20 cellular contexts compared by ENCODE assay signal in genomic region chr4:98433608-98434198, GRCh38.
"Had no signal": no experiment of that assay in that cellular context is flagged by ENCODE, and none has a peak within 500 bp of the region (broad histone marks: within the 10 kb centered on the region; RNA-seq: fewer than 3 reads in every experiment).

No MANE protein-coding gene starts in this region.

- H3K4me2 ChIP-seq: smooth muscle cell had no signal

- H3K9me3 ChIP-seq: colonic mucosa, esophagus squamous epithelium, right lobe of liver, transverse colon had no signal

- H3K4me1 ChIP-seq: colonic mucosa, right lobe of liver, transverse colon had no signal

- DNase-seq: activated B cell treated with CpG ODN at 0.5 μM for 24 hours; activated CD4-positive, alpha-beta T cell treated with anti-CD3 and anti-CD28 coated beads for 48 hours; activated CD8-positive, alpha-beta T cell treated with anti-CD3 and anti-CD28 coated beads for 36 hours; activated effector memory CD4-positive, alpha-beta T cell treated with anti-CD3 and anti-CD28 coated beads, Interleukin-2, amount 50 U/mL, for 16 hours; activated T-cell treated with anti-CD3 and anti-CD28 coated beads, Interleukin-2, amount 50 U/mL, for 48 hours; amniotic stem cell; central memory CD4-positive, alpha-beta T cell; colonic mucosa; esophagus squamous epithelium; kidney glomerular epithelial cell; left ventricle myocardium superior; mesendoderm; nucleus accumbens; right lobe of liver; stimulated activated CD4-positive, alpha-beta T cell treated with anti-CD3 and anti-CD28 coated beads, Interleukin-4, amount 100 ng/mL, for 4 hours; stimulated activated CD8-positive, alpha-beta memory T cell treated with anti-CD3 and anti-CD28 coated beads, Interleukin-4, amount 100 ng/mL, for 48 hours; stimulated activated naive CD8-positive, alpha-beta T cell treated with anti-CD3 and anti-CD28 coated beads, Interleukin-15, Interleukin-2, amounts not matched to agents 100 U/mL and 50 U/mL, for 24 hours; transverse colon had no signal

- H3K27ac ChIP-seq: colonic mucosa, right lobe of liver, transverse colon had no signal

- H3K27me3 ChIP-seq: colonic mucosa, esophagus squamous epithelium, right lobe of liver, transverse colon had no signal

- H3K4me3 ChIP-seq: colonic mucosa, esophagus squamous epithelium, right lobe of liver, smooth muscle cell, transverse colon had no signal

- H3K36me3 ChIP-seq: colonic mucosa had no signal

- FAIRE-seq: endometrium had no signal
